In the genomic region with DNA sequence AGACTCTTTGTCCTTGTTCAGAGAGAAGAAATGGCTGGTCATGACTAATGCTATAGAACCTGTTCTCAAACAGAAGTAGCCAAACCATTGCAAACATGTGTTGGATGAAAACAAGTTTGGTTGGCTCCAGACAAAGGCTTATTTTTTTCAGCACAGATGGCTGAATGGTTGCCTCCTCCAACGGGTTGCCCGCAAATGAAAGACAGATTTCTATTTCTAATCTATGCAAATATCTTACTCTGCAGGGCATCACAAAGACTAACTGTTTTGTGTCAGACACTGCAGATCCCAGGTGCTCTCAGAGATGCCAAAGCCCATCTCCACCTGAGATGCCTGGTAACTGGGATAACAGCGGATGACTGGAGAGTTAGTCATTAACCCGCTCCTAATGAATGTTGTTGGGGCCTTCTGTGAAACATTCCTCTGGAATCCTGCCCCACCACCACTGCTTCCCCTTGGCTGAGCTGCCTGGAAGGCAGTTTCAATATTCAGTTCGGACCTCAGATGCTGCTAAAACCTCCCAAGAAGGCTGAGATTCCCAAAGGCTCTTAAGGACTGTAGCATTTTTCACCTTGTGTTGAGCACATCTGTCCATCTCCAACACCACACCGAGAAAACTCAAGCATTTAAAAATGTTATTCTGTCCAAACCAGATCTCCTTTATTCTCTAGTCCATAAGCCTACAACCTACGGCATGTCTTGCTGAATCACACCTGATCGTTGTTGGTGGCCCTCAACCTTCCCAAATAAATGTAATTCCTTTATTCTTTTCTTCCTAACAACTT, we compare ENCODE assay signal across 8 cellular contexts.
DNase-seq lines count a peak whose midpoint lies in the region; ATAC-seq and TF ChIP-seq lines count a peak whose summit lies in the region.

No MANE protein-coding gene starts in this region.

- DNase-seq in AG09319 (ENCODE audit: extremely low read depth, low read depth) (peak; percentile 46), NCI-H1048 (lab: John Stamatoyannopoulos, UW) (peak; percentile 100), dermis blood vessel endothelial cell (peak; percentile 93), mucosa of gallbladder (ENCODE audit: low spot score) (peak; percentile 60), left ventricle myocardium superior (no peak), NCI-H748 treated with DMSO at 0.1 percent for 48 hours (lab: John Stamatoyannopoulos, UW) (no peak)
- no peak for DNase-seq in activated CD4-positive, alpha-beta T cell treated with anti-CD3 and anti-CD28 coated beads for 4 hours

- ATAC-seq in GM21717 (IDR thresholded peaks at IDR 0.05; ENCODE audit: unreplicated experiment) (peak; percentile 78), left ventricle myocardium superior (no peak)

- intact Hi-C loops in left ventricle myocardium superior (cut with micrococcal nuclease): no loop called here

- no peak for TF ChIP-seq CTCF in AG09319 (IDR thresholded peaks at IDR 0.05; ENCODE audit: low read depth, low read length)

Comparison
In these comparisons a context has a peak if more than half of its experiments do, and no peak if none do; other contexts are left out.
1. DNase-seq: peak in AG09319 (single experiment), NCI-H1048 (single experiment), dermis blood vessel endothelial cell (single experiment) and mucosa of gallbladder (single experiment); none in left ventricle myocardium superior (single experiment), activated CD4-positive, alpha-beta T cell treated with anti-CD3 and anti-CD28 coated beads for 4 hours (0 of 2) and NCI-H748 treated with DMSO at 0.1 percent for 48 hours (single experiment).